ENCODE assay signal across 8 cellular contexts in the genomic region with DNA sequence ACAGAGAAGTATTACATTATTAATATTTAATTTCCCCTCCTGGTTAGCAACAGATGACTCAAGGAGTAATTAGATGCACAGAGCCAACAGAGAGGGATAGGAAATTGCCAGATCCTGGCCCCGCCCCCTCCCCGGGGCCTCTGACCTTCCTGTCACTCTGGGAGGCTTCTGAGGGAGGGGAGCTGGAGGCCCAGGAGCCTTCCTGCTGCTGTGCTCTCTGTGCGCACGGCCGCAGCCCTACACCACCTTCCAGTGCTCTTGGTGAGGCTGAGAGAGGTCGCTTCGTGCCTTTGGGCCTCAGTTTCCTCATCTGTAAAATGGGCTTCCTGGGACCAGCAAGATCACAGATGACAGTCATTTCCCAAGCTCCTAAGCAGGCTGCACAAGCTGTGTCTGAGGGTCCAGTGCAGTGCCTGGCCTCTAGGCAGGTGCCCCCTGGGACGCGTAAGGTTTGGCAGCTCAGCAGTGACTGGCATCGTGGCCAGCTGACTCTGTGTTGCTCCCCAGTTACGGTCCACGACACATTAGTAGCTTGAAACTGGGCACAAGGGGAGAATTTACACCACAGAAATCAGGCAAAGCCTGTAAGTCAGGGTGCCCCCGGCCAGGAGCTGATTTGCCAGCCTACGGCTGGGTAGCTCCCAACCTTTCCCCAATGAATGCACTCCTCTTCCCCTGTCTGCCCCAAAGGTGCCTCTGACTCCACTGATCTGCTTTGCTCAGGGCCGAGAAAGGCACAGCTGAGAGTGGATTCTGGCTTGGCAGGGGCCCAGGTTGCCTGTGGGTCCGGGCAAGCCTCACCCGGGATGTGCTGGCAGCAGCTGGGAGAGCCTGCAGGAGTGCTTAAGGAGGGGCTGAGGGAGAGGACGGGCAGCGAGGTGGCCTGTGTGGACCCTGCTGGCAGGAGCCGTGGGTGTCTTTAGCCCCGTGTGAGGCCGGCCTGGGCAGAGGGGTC. TPM values are rescaled to one million over a fixed set of nuclear protein-coding genes. Genes with fewer than 3 reads are reported as not detected.
DNase-seq lines count a peak whose midpoint lies in the region; ATAC-seq, FAIRE-seq and TF ChIP-seq lines count a peak whose summit lies in the region.

No MANE protein-coding gene starts in this region.

- ATAC-seq in RWPE2 (ENCODE audit: low read depth) = peak; percentile 26; the same call in 1 of the 3 replicates
- ATAC-seq in activated naive CD8-positive, alpha-beta T cell treated with anti-CD3 and anti-CD28 coated beads, Interleukin-2, amount 10 ng/mL, durations not matched to agents 7 days and 5 days (ENCODE audit: low read depth) = peak; percentile 22
- no peak for ATAC-seq in natural killer cell treated with Interleukin-12 subunit alpha and Interleukin-12 subunit beta and Interleukin-15 and Interleukin-18, amount 100 ng/mL, for 72 hours
- no peak for ATAC-seq in HG03175 (IDR thresholded peaks at IDR 0.05; ENCODE audit: unreplicated experiment)
- no peak for ATAC-seq in GM21529 (IDR thresholded peaks at IDR 0.05; ENCODE audit: unreplicated experiment)
- ATAC-seq in GM21423 (IDR thresholded peaks at IDR 0.05; ENCODE audit: unreplicated experiment) = no peak

- H3K4me3 ChIP-seq in RWPE2 (ENCODE audit: severe bottlenecking) = no peak overlapping the region

- TF ChIP-seq CTCF in RWPE2 (IDR thresholded peaks at IDR 0.05; ENCODE audit: poor library complexity, severe bottlenecking) = no peak

- H3K9me3 Mint-ChIP-seq in activated naive CD8-positive, alpha-beta T cell treated with anti-CD3 and anti-CD28 coated beads, Interleukin-2, amount 10 ng/mL, durations not matched to agents 7 days and 5 days = no peaks in the 10 kb centered on the region
- H3K9me3 Mint-ChIP-seq in natural killer cell treated with Interleukin-12 subunit alpha and Interleukin-12 subunit beta and Interleukin-15 and Interleukin-18, amount 100 ng/mL, for 72 hours = no peaks in the 10 kb centered on the region

- peaks cover 8% of the 10 kb centered on the region for H3K27me3 ChIP-seq in RWPE2 (ENCODE audit: insufficient read depth, poor library complexity, severe bottlenecking)

- peak overlapping the region; percentile 89 for H3K27ac Mint-ChIP-seq in activated naive CD8-positive, alpha-beta T cell treated with anti-CD3 and anti-CD28 coated beads, Interleukin-2, amount 10 ng/mL, durations not matched to agents 7 days and 5 days
- H3K27ac Mint-ChIP-seq in natural killer cell treated with Interleukin-12 subunit alpha and Interleukin-12 subunit beta and Interleukin-15 and Interleukin-18, amount 100 ng/mL, for 72 hours = peak overlapping the region; percentile 100

- no peaks in the 10 kb centered on the region for H3K27me3 Mint-ChIP-seq in activated naive CD8-positive, alpha-beta T cell treated with anti-CD3 and anti-CD28 coated beads, Interleukin-2, amount 10 ng/mL, durations not matched to agents 7 days and 5 days
- H3K27me3 Mint-ChIP-seq in natural killer cell treated with Interleukin-12 subunit alpha and Interleukin-12 subunit beta and Interleukin-15 and Interleukin-18, amount 100 ng/mL, for 72 hours = no peaks in the 10 kb centered on the region

- peak; percentile 70 for FAIRE-seq in GM18507 (lab: Jason Lieb, UNC)

- no peaks in the 10 kb centered on the region for H3K9me3 ChIP-seq in RWPE2 (ENCODE audit: severe bottlenecking)

- POLR2A ChIA-PET in activated naive CD8-positive, alpha-beta T cell treated with anti-CD3 and anti-CD28 coated beads, Interleukin-2, amount 10 ng/mL, durations not matched to agents 7 days and 5 days (lab: Charles Lee) = interaction anchor here (0.6 to 1.1 kb wide), 3 partner anchors 8 to 157 kb away, joined by 3 read pairs; no protein-coding TSS in a partner anchor

- peak overlapping the region; percentile 88 for H3K4me3 Mint-ChIP-seq in activated naive CD8-positive, alpha-beta T cell treated with anti-CD3 and anti-CD28 coated beads, Interleukin-2, amount 10 ng/mL, durations not matched to agents 7 days and 5 days
- H3K4me3 Mint-ChIP-seq in natural killer cell treated with Interleukin-12 subunit alpha and Interleukin-12 subunit beta and Interleukin-15 and Interleukin-18, amount 100 ng/mL, for 72 hours = peak overlapping the region; percentile 82

- H3K27ac ChIP-seq in RWPE2 (ENCODE audit: poor library complexity, severe bottlenecking) = no peak overlapping the region

- DNase-seq in GM18507 (ENCODE audit: extremely low spot score, insufficient read length, low read depth) (no peak), RWPE2 (ENCODE audit: low spot score) (no peak), NCI-H1436 (lab: John Stamatoyannopoulos, UW) (no peak)
- peak; percentile 77 for DNase-seq in activated naive CD8-positive, alpha-beta T cell treated with anti-CD3 and anti-CD28 coated beads, Interleukin-2, amount 10 ng/mL, durations not matched to agents 7 days and 5 days
- DNase-seq in natural killer cell treated with Interleukin-12 subunit alpha and Interleukin-12 subunit beta and Interleukin-15 and Interleukin-18, amount 100 ng/mL, for 72 hours (ENCODE audit: low spot score) = no peak

- peaks cover 70% of the 10 kb centered on the region for H3K4me1 Mint-ChIP-seq in activated naive CD8-positive, alpha-beta T cell treated with anti-CD3 and anti-CD28 coated beads, Interleukin-2, amount 10 ng/mL, durations not matched to agents 7 days and 5 days
- peaks cover 59% of the 10 kb centered on the region in 2 donors for H3K4me1 Mint-ChIP-seq in natural killer cell treated with Interleukin-12 subunit alpha and Interleukin-12 subunit beta and Interleukin-15 and Interleukin-18, amount 100 ng/mL, for 72 hours (ENCODE audit: low read depth in 2 of 2)

- H3K4me1 ChIP-seq in RWPE2 (ENCODE audit: insufficient read depth, poor library complexity, severe bottlenecking) = peaks cover 4% of the 10 kb centered on the region

- no peaks in the 10 kb centered on the region for H3K36me3 ChIP-seq in RWPE2 (ENCODE audit: low read depth)

- peaks cover 9% of the 10 kb centered on the region for H3K36me3 Mint-ChIP-seq in activated naive CD8-positive, alpha-beta T cell treated with anti-CD3 and anti-CD28 coated beads, Interleukin-2, amount 10 ng/mL, durations not matched to agents 7 days and 5 days
- H3K36me3 Mint-ChIP-seq in natural killer cell treated with Interleukin-12 subunit alpha and Interleukin-12 subunit beta and Interleukin-15 and Interleukin-18, amount 100 ng/mL, for 72 hours = no peaks in the 10 kb centered on the region

RNA-seq across cellular contexts. Expression of a gene that starts 2.3 kb away (rescaled TPM):
- 10 to 100 TPM; 29.1 to 30.3 TPM for total RNA-seq in activated naive CD8-positive, alpha-beta T cell treated with anti-CD3 and anti-CD28 coated beads, Interleukin-2, amount 10 ng/mL, durations not matched to agents 7 days and 5 days
- total RNA-seq in natural killer cell treated with Interleukin-12 subunit alpha and Interleukin-12 subunit beta and Interleukin-15 and Interleukin-18, amount 100 ng/mL, for 72 hours = 10 to 100 TPM; 29.0 to 81.6 TPM

Comparison
In these comparisons a context has a peak if more than half of its experiments do, and no peak if none do; other contexts are left out.
1. ATAC-seq: peak in RWPE2 (single experiment) and activated naive CD8-positive, alpha-beta T cell treated with anti-CD3 and anti-CD28 coated beads, Interleukin-2, amount 10 ng/mL, durations not matched to agents 7 days and 5 days (single experiment); none in natural killer cell treated with Interleukin-12 subunit alpha and Interleukin-12 subunit beta and Interleukin-15 and Interleukin-18, amount 100 ng/mL, for 72 hours (0 of 2), HG03175 (single experiment), GM21529 (single experiment) and GM21423 (single experiment).